8 cellular contexts compared by ENCODE assay signal in the genomic region with DNA sequence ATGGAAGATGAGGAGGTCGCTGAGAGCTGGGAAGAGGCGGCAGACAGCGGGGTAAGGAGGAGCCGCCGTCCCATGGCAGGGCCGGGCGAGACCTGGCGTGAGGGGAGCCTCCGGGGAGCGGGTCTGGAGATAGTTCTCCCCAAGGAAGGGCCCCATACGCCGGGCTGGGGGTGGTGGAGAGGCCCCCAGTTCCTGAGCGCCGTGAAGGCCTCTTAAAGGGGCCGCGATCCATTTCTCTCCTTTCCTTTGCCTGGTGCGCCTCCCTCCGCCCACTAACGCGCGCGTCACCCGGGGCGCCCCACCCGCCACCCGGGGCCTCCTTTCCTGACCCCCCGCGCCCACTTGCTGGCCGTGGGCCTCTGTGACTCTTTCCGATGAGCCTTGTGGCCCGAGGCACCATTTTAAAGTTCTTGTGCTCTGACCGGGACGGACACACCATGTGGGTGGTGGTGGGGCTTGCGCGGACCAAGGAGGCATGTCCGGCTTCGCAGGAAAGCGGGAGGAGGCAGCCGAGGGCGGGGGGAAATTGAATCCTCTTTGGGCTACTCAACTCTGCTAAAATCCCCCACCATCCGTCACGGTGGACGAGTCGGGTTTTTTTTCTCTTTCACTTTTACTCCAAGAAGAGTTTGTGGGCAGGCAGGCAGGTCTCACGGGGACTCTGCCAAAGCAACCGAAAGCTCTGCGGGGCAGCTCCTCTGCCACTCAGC. TPM values are rescaled to one million over a fixed set of nuclear protein-coding genes. Genes with fewer than 3 reads are reported as not detected.
A peak's percentile ranks its signal among the peaks of the same experiment; 100 is the strongest.
DNase-seq lines count a peak whose midpoint lies in the region; ATAC-seq and TF ChIP-seq lines count a peak whose summit lies in the region.

No MANE protein-coding gene starts in this region.

- WGBS in thymus, result under 1% methylated on average over 46 of the region's 47 CpGs

- CTCF ChIA-PET in activated naive CD4-positive, alpha-beta T cell treated with anti-CD3 and anti-CD28 coated beads, Interleukin-2, amount 10 ng/mL, durations not matched to agents 7 days and 5 days (lab: Charles Lee), result interaction anchor here (0.7 to 1.9 kb wide), 2 partner anchors 14 to 123 kb away, joined by 3 to 4 read pairs; no protein-coding TSS in a partner anchor

- H3K4me3 ChIP-seq in thymus (ENCODE audit: low read length), result peak overlapping the region; percentile 100

- TF ChIP-seq CTCF in osteocyte (IDR thresholded peaks at IDR 0.05), result no peak

- no peaks in the 10 kb centered on the region for H3K36me3 ChIP-seq in thymus (ENCODE audit: control insufficient read depth, insufficient read depth)

- no peaks in the 10 kb centered on the region for H3K27me3 ChIP-seq in thymus (ENCODE audit: control insufficient read depth, insufficient read depth)

- peak overlapping the region; percentile 99 for H3K27ac ChIP-seq in thymus (ENCODE audit: low read depth)

- peaks cover 7% of the 10 kb centered on the region for H3K4me1 ChIP-seq in thymus (ENCODE audit: control insufficient read depth, insufficient read depth, low read length)

- peak overlapping the region; percentile 99 for H3K27ac Mint-ChIP-seq in activated naive CD4-positive, alpha-beta T cell treated with anti-CD3 and anti-CD28 coated beads, Interleukin-2, amount 10 ng/mL, durations not matched to agents 7 days and 5 days
- peak overlapping the region; percentile 98 for H3K27ac Mint-ChIP-seq in osteocyte (ENCODE audit: unreplicated experiment)

- H3K9me3 Mint-ChIP-seq in activated naive CD4-positive, alpha-beta T cell treated with anti-CD3 and anti-CD28 coated beads, Interleukin-2, amount 10 ng/mL, durations not matched to agents 7 days and 5 days, result no peaks in the 10 kb centered on the region
- H3K9me3 Mint-ChIP-seq in osteocyte (ENCODE audit: unreplicated experiment), result no peaks in the 10 kb centered on the region

- no peaks in the 10 kb centered on the region for H3K9me3 ChIP-seq in thymus (ENCODE audit: control insufficient read depth)

- no peaks in the 10 kb centered on the region for H3K27me3 Mint-ChIP-seq in activated naive CD4-positive, alpha-beta T cell treated with anti-CD3 and anti-CD28 coated beads, Interleukin-2, amount 10 ng/mL, durations not matched to agents 7 days and 5 days
- no peaks in the 10 kb centered on the region for H3K27me3 Mint-ChIP-seq in osteocyte (ENCODE audit: unreplicated experiment)

- peaks cover 13% of the 10 kb centered on the region for H3K36me3 Mint-ChIP-seq in activated naive CD4-positive, alpha-beta T cell treated with anti-CD3 and anti-CD28 coated beads, Interleukin-2, amount 10 ng/mL, durations not matched to agents 7 days and 5 days
- no peaks in the 10 kb centered on the region for H3K36me3 Mint-ChIP-seq in osteocyte (ENCODE audit: unreplicated experiment)

- peaks cover 50% of the 10 kb centered on the region for H3K4me1 Mint-ChIP-seq in activated naive CD4-positive, alpha-beta T cell treated with anti-CD3 and anti-CD28 coated beads, Interleukin-2, amount 10 ng/mL, durations not matched to agents 7 days and 5 days
- peaks cover 44% of the 10 kb centered on the region for H3K4me1 Mint-ChIP-seq in osteocyte (ENCODE audit: unreplicated experiment)

- H3K4me3 Mint-ChIP-seq in activated naive CD4-positive, alpha-beta T cell treated with anti-CD3 and anti-CD28 coated beads, Interleukin-2, amount 10 ng/mL, durations not matched to agents 7 days and 5 days, result peak overlapping the region; percentile 95
- H3K4me3 Mint-ChIP-seq in osteocyte (ENCODE audit: unreplicated experiment), result peak overlapping the region; percentile 92

- DNase-seq in DMS53 treated with DMSO at 0.1 percent for 48 hours (lab: John Stamatoyannopoulos, UW; ENCODE audit: unreplicated experiment) (peak; percentile 71), HuH-7.5 (ENCODE audit: low spot score) (peak; percentile 36), SHP77 (lab: John Stamatoyannopoulos, UW) (peak; percentile 58 to 61), glomerular visceral epithelial cell (ENCODE audit: extremely low spot score) (peak; percentile 90), osteocyte (ENCODE audit: extremely low spot score, unreplicated experiment) (peak; percentile 94)
- peak; percentile 88 for DNase-seq in activated naive CD4-positive, alpha-beta T cell treated with anti-CD3 and anti-CD28 coated beads, Interleukin-2, amount 10 ng/mL, durations not matched to agents 7 days and 5 days

- ATAC-seq in GM21447 (IDR thresholded peaks at IDR 0.05; ENCODE audit: unreplicated experiment), result peak; percentile 55

RNA-seq across cellular contexts. Expression of a gene that starts 0.4 kb away (rescaled TPM):
- total RNA-seq in osteocyte, result 141 and 143 TPM in 2 replicates
- 50.8 TPM for polyA plus RNA-seq in thymus

RNA-seq across cellular contexts. Expression of a gene that starts 15.1 kb away (rescaled TPM):
- 22.2 and 22.8 TPM in 2 replicates for total RNA-seq in osteocyte
- polyA plus RNA-seq in thymus, result 20.8 TPM

Comparison
In these comparisons a context has a peak if more than half of its experiments do, and no peak if none do; other contexts are left out.
1. Peak in every context shown above with its lines: DNase-seq, ATAC-seq, H3K4me3 ChIP-seq and H3K27ac ChIP-seq.
2. DNase-seq: peak in every context shown above with its lines; median percentile 94 in osteocyte; 90 in glomerular visceral epithelial cell; 88 in activated naive CD4-positive, alpha-beta T cell treated with anti-CD3 and anti-CD28 coated beads, Interleukin-2, amount 10 ng/mL, durations not matched to agents 7 days and 5 days; 71 in DMS53 treated with DMSO at 0.1 percent for 48 hours; 60 in SHP77; 36 in HuH-7.5.